ENCODE assay signal across 17 cellular contexts in the genomic region with DNA sequence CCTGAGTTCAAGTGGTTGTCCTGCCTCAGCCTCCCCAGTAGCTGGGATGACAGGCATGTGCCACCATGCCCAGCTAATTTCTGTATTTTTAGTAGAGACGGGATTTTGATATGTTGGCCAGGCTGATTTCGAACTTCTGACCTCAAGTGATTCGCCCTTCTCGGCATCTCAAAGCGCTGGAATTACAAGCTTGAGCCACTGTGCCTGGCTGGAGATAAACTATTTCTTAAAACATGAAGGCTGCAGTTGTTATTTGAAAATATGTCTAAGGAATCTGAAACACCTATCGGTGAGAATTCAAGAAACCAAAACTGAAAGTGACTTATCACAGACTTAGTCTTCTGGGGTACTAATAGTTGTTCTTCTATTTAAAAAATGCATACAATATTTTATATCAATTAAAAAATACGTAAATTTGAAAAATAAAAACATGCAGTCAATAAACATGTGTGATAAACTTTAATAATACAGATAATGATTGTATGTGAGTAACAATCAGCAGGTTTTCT.
DNase-seq lines count a peak whose midpoint lies in the region; ATAC-seq, FAIRE-seq and TF ChIP-seq lines count a peak whose summit lies in the region.
"Had no signal": no experiment of that assay in that cellular context is flagged by ENCODE, and none has a peak within 500 bp of the region (broad histone marks: within the 10 kb centered on the region; RNA-seq: fewer than 3 reads in every experiment).

No MANE protein-coding gene starts in this region.

- H3K4me1 ChIP-seq in small intestine (ENCODE audit: control insufficient read depth in 2 of 2, insufficient read depth in 1 of 2, low read depth in 1 of 2, low read length in 1 of 2) (no peaks in the 10 kb centered on the region), body of pancreas (no peaks in the 10 kb centered on the region)
- H3K4me1 ChIP-seq: sigmoid colon, tibial nerve had no signal

- TF ChIP-seq POLR2A in body of pancreas (IDR thresholded peaks at IDR 0.05), result no peak

- H3K4me3 ChIP-seq in small intestine (ENCODE audit: low read depth in 1 of 2, low read length in 2 of 2) (no peak overlapping the region), body of pancreas (no peak overlapping the region)
- H3K4me3 ChIP-seq: K562, sigmoid colon, tibial nerve had no signal

- H3K27me3 ChIP-seq in small intestine (ENCODE audit: control insufficient read depth in 2 of 2, insufficient read depth in 2 of 2, low read length in 2 of 2) (no peaks in the 10 kb centered on the region), body of pancreas (no peaks in the 10 kb centered on the region)
- H3K27me3 ChIP-seq: brain microvascular endothelial cell, sigmoid colon, tibial nerve had no signal

- H3K36me3 ChIP-seq in KOPT-K1 (ENCODE audit: insufficient read depth, low read length) (no peaks in the 10 kb centered on the region), small intestine (ENCODE audit: control insufficient read depth in 2 of 2, insufficient read depth in 2 of 2, low read length in 2 of 2) (no peaks in the 10 kb centered on the region), body of pancreas (replicated peaks in 1 of 2; ENCODE audit: insufficient read depth in 1 of 2, low read depth in 2 of 2) (no peaks in the 10 kb centered on the region)
- H3K36me3 ChIP-seq: brain microvascular endothelial cell, sigmoid colon, tibial nerve had no signal

- H3K27ac ChIP-seq in KOPT-K1 (ENCODE audit: low read depth, low read length, poor library complexity, severe bottlenecking), result peak overlapping the region; percentile 80
- no peak overlapping the region for H3K27ac ChIP-seq in small intestine (ENCODE audit: low read depth in 1 of 2, low read length in 1 of 2)
- H3K27ac ChIP-seq in body of pancreas, result no peak overlapping the region
- H3K27ac ChIP-seq: brain microvascular endothelial cell, HL-60, sigmoid colon, tibial nerve had no signal

- no peaks in the 10 kb centered on the region for H3K27me3 Mint-ChIP-seq in activated T-cell treated with anti-CD3 and anti-CD28 coated beads, Interleukin-2, amount 50 U/mL, for 4 hours (ENCODE audit: low read depth)
- no peaks in the 10 kb centered on the region for H3K27me3 Mint-ChIP-seq in activated naive CD8-positive, alpha-beta T cell treated with anti-CD3 and anti-CD28 coated beads, Interleukin-2, amount 50 U/mL, for 24 hours

- peak overlapping the region; percentile 74 for H3K4me3 Mint-ChIP-seq in activated T-cell treated with anti-CD3 and anti-CD28 coated beads, Interleukin-2, amount 50 U/mL, for 4 hours
- peak overlapping the region; percentile 68 for H3K4me3 Mint-ChIP-seq in activated naive CD8-positive, alpha-beta T cell treated with anti-CD3 and anti-CD28 coated beads, Interleukin-2, amount 50 U/mL, for 24 hours
- H3K4me3 Mint-ChIP-seq: WTC11 had no signal

- no peaks in the 10 kb centered on the region for H3K36me3 Mint-ChIP-seq in activated T-cell treated with anti-CD3 and anti-CD28 coated beads, Interleukin-2, amount 50 U/mL, for 4 hours (ENCODE audit: insufficient read depth)
- no peaks in the 10 kb centered on the region for H3K36me3 Mint-ChIP-seq in activated naive CD8-positive, alpha-beta T cell treated with anti-CD3 and anti-CD28 coated beads, Interleukin-2, amount 50 U/mL, for 24 hours (ENCODE audit: low read depth)
- H3K36me3 Mint-ChIP-seq: WTC11 had no signal

- no peak for ATAC-seq in activated T-cell treated with anti-CD3 and anti-CD28 coated beads, Interleukin-2, amount 50 U/mL, for 4 hours
- no peak for ATAC-seq in activated naive CD8-positive, alpha-beta T cell treated with anti-CD3 and anti-CD28 coated beads, Interleukin-2, amount 50 U/mL, for 24 hours
- ATAC-seq in body of pancreas, result no peak
- ATAC-seq: K562, WTC11 had no signal

- peaks cover 41% of the 10 kb centered on the region for H3K4me1 Mint-ChIP-seq in activated T-cell treated with anti-CD3 and anti-CD28 coated beads, Interleukin-2, amount 50 U/mL, for 4 hours (ENCODE audit: low read depth)
- H3K4me1 Mint-ChIP-seq in activated naive CD8-positive, alpha-beta T cell treated with anti-CD3 and anti-CD28 coated beads, Interleukin-2, amount 50 U/mL, for 24 hours, result peaks cover 31% of the 10 kb centered on the region

- FAIRE-seq in small intestine (lab: Jason Lieb, UNC), result no peak
- FAIRE-seq: K562 had no signal

- no peaks in the 10 kb centered on the region for H3K9me3 Mint-ChIP-seq in activated T-cell treated with anti-CD3 and anti-CD28 coated beads, Interleukin-2, amount 50 U/mL, for 4 hours
- H3K9me3 Mint-ChIP-seq in activated naive CD8-positive, alpha-beta T cell treated with anti-CD3 and anti-CD28 coated beads, Interleukin-2, amount 50 U/mL, for 24 hours, result no peaks in the 10 kb centered on the region
- H3K9me3 Mint-ChIP-seq: WTC11 had no signal

- WGBS in small intestine, 3 donors, result 52 to 77% (median 52%) methylated on average over 7 of the region's 7 CpGs
- WGBS in body of pancreas, 2 donors, result 87 to 96% methylated on average over 7 of the region's 7 CpGs

- intact Hi-C loops in body of pancreas (cut with DNase I), result no loop called here

- H3K27ac Mint-ChIP-seq in activated naive CD8-positive, alpha-beta T cell treated with anti-CD3 and anti-CD28 coated beads, Interleukin-2, amount 50 U/mL, for 24 hours, result peak overlapping the region; percentile 63
- H3K27ac Mint-ChIP-seq: WTC11 had no signal

- no peak for DNase-seq in activated T-cell treated with anti-CD3 and anti-CD28 coated beads, Interleukin-2, amount 50 U/mL, for 4 hours
- no peak for DNase-seq in activated T-cell treated with anti-CD3 and anti-CD28 coated beads, Interleukin-2, amount 50 U/mL, for 1 hour
- DNase-seq in activated naive CD8-positive, alpha-beta T cell treated with anti-CD3 and anti-CD28 coated beads, Interleukin-2, amount 50 U/mL, for 24 hours, result no peak
- peak; percentile 29 for DNase-seq in small intestine
- DNase-seq in NOMO-1 treated with DMSO at 0.1 percent for 48 hours (lab: John Stamatoyannopoulos, UW; ENCODE audit: unreplicated experiment), result no peak
- no peak for DNase-seq in body of pancreas
- DNase-seq in T1000 (lab: John Stamatoyannopoulos, UW), result no peak
- DNase-seq: brain microvascular endothelial cell; COR-L47; NCI-H2171 treated with DMSO at 0.1 percent for 48 hours; sigmoid colon; stimulated activated CD4-positive, alpha-beta T cell treated with anti-CD3 and anti-CD28 coated beads, Interleukin-4, amount 100 ng/mL, for 4 hours had no signal

- no peak for TF ChIP-seq CTCF in body of pancreas (IDR thresholded peaks at IDR 0.05)

- no peaks in the 10 kb centered on the region for H3K9me3 ChIP-seq in KOPT-K1 (ENCODE audit: insufficient read depth, low read length, poor library complexity, severe bottlenecking)
- no peaks in the 10 kb centered on the region for H3K9me3 ChIP-seq in small intestine (ENCODE audit: control insufficient read depth, low read depth)
- H3K9me3 ChIP-seq in body of pancreas, result no peaks in the 10 kb centered on the region
- H3K9me3 ChIP-seq: sigmoid colon, tibial nerve had no signal
